In genomic region chr11:75760710-75761493, GRCh38 we compare ENCODE assay signal across 14 cellular contexts. TPM values are rescaled to one million over a fixed set of nuclear protein-coding genes. Genes with fewer than 3 reads are reported as not detected.
DNase-seq lines count a peak whose midpoint lies in the region; ATAC-seq, FAIRE-seq and TF ChIP-seq lines count a peak whose summit lies in the region.
"Had no signal": no experiment of that assay in that cellular context is flagged by ENCODE, and none has a peak within 500 bp of the region (broad histone marks: within the 10 kb centered on the region; RNA-seq: fewer than 3 reads in every experiment).

No MANE protein-coding gene starts in this region.

- intact Hi-C loops in mucosa of descending colon (cut with DNase I, micrococcal nuclease), result no loop called here

- H3K36me3 ChIP-seq in brain microvascular endothelial cell (replicated peaks), result no peaks in the 10 kb centered on the region
- no peaks in the 10 kb centered on the region for H3K36me3 ChIP-seq in mucosa of descending colon (ENCODE audit: low read depth)

- no peaks in the 10 kb centered on the region for H3K4me1 ChIP-seq in mucosa of descending colon (ENCODE audit: low read depth)

- no peak for TF ChIP-seq CTCF in AG04449 (IDR thresholded peaks at IDR 0.05; ENCODE audit: insufficient read depth, low read length, missing control alignments)
- TF ChIP-seq CTCF in brain microvascular endothelial cell (IDR thresholded peaks at IDR 0.05; ENCODE audit: low read depth, low read length, missing control alignments), result no peak
- no peak for TF ChIP-seq CTCF in mucosa of descending colon (IDR thresholded peaks at IDR 0.05)

- H3K27me3 ChIP-seq in brain microvascular endothelial cell (replicated peaks), result no peaks in the 10 kb centered on the region

- H3K4me3 ChIP-seq in AG04449 (ENCODE audit: low read depth, low read length) (no peak overlapping the region), brain microvascular endothelial cell (ENCODE audit: low read depth, low read length) (no peak overlapping the region), mucosa of descending colon (no peak overlapping the region)

- H3K27ac ChIP-seq in brain microvascular endothelial cell, result no peak overlapping the region

- H3K9me3 ChIP-seq in mucosa of descending colon, result no peaks in the 10 kb centered on the region

- POLR2A ChIA-PET in AG04449 (lab: Yijun Ruan, JAX), result no interaction called here

- DNase-seq in AG04449 (ENCODE audit: low read depth, low spot score) (peak; percentile 10), HT1080 (ENCODE audit: low read depth) (peak; percentile 82), brain microvascular endothelial cell (peak; percentile 53), kidney tubule cell (ENCODE audit: low spot score) (peak; percentile 74), mucosa of descending colon (no peak), NCI-H2227 (lab: John Stamatoyannopoulos, UW; ENCODE audit: unreplicated experiment) (no peak), HTR-8/SVneo (ENCODE audit: insufficient read length, low spot score) (no peak)
- no peak for DNase-seq in stimulated activated naive CD4-positive, alpha-beta T cell (lab: John Stamatoyannopoulos, UW)
- DNase-seq: activated naive CD4-positive, alpha-beta T cell treated with anti-CD3 and anti-CD28 coated beads, Interleukin-2, amount 50 U/mL, for 16 hours; NCI-H187; SHP77 treated with DMSO at 0.1 percent for 48 hours had no signal

- no peak for FAIRE-seq in HTR-8/SVneo (lab: Jason Lieb, UNC)

- in situ Hi-C loops in brain microvascular endothelial cell (cut with HindIII; ENCODE audit: low pct_ligation_motif_present, low sequenced_read_pairs), result no loop called here

- CTCF ChIA-PET in AG04449 (lab: Yijun Ruan, JAX), result interaction anchor here (1.3 kb wide), 1 partner anchor 20 kb away, joined by 3 read pairs; no protein-coding TSS in a partner anchor

- no peak for ATAC-seq in mucosa of descending colon

RNA-seq across cellular contexts. Expression of gene DGAT2, which starts 7.7 kb away (rescaled TPM):
- 4.9 and 5.9 TPM in 2 replicates for total RNA-seq in HT1080 (2014; rRNA removed; shearing (Covaris generic))
- polyA plus RNA-seq in HT1080 (2015; cell fraction: cytosol; rRNA removed), result 7.6 and 8.5 TPM in 2 replicates
- 2.4 and 4.6 TPM in 2 replicates for polyA plus RNA-seq in HT1080 (2015; cell fraction: nucleus; rRNA removed)
- 1 to 10 TPM; 3.4 to 4.2 (median 3.5) TPM for total RNA-seq in mucosa of descending colon

RNA-seq across cellular contexts. Expression of gene MOGAT2, which starts 43.3 kb away (rescaled TPM):
- not detected in 2 replicates for total RNA-seq in HT1080 (2014; rRNA removed; shearing (Covaris generic))
- polyA plus RNA-seq in HT1080 (2015; cell fraction: cytosol; rRNA removed), result not detected in 2 replicates
- polyA plus RNA-seq in HT1080 (2015; cell fraction: nucleus; rRNA removed), result 0.08 TPM in 1 of 2 replicates, not detected in the other
- total RNA-seq in mucosa of descending colon, result 100 to 1,000 TPM in 2 of 3 donors, 10 to 100 TPM in 1; 86.4 to 247 (median 192) TPM
- total RNA-seq: chondrocyte, fibroblast of villous mesenchyme, mononuclear cell had no signal

RNA-seq across cellular contexts. Expression of gene UVRAG, which starts 54.1 kb away (rescaled TPM):
- total RNA-seq in HT1080 (2014; rRNA removed; shearing (Covaris generic)), result 12.3 and 14.0 TPM in 2 replicates
- polyA plus RNA-seq in HT1080 (2015; cell fraction: cytosol; rRNA removed), result 15.8 and 17.4 TPM in 2 replicates
- 11.4 and 12.1 TPM in 2 replicates for polyA plus RNA-seq in HT1080 (2015; cell fraction: nucleus; rRNA removed)
- 10 to 100 TPM; 14.9 to 37.1 (median 16.9) TPM for total RNA-seq in mucosa of descending colon

Comparison
In these comparisons a context has a peak if more than half of its experiments do, and no peak if none do; other contexts are left out.
1. DNase-seq: peak in AG04449 (single experiment), HT1080 (single experiment), brain microvascular endothelial cell (single experiment) and kidney tubule cell (single experiment); none in mucosa of descending colon (0 of 3), NCI-H2227 (single experiment), HTR-8/SVneo (single experiment) and stimulated activated naive CD4-positive, alpha-beta T cell (0 of 6).
2. RNA of gene MOGAT2, which starts 43.3 kb away (total RNA-seq): 86.4 to 247 TPM in mucosa of descending colon; not detected in HT1080; every median in the first group is over 10 times any median in the second.